ENCODE assay signal across 25 cellular contexts in genomic region chr14:39447155-39447554, GRCh38. TPM values are rescaled to one million over a fixed set of nuclear protein-coding genes. Genes with fewer than 3 reads are reported as not detected.
DNase-seq lines count a peak whose midpoint lies in the region; ATAC-seq, FAIRE-seq and TF ChIP-seq lines count a peak whose summit lies in the region.
"Had no signal": no experiment of that assay in that cellular context is flagged by ENCODE, and none has a peak within 500 bp of the region (broad histone marks: within the 10 kb centered on the region; RNA-seq: fewer than 3 reads in every experiment).

No MANE protein-coding gene starts in this region.

- FAIRE-seq in HepG2 (lab: Jason Lieb, UNC) = no peak
- no peak for FAIRE-seq in K562 (lab: Jason Lieb, UNC)
- FAIRE-seq: colon had no signal

- CTCF ChIA-PET in HepG2 (lab: Yijun Ruan, JAX; ENCODE audit: low intra/inter-chr PET ratio, low total read pairs) = no interaction called here
- CTCF ChIA-PET in K562 (lab: Yijun Ruan, JAX; ENCODE audit: low intra/inter-chr PET ratio) = no interaction called here

- no peaks in the 10 kb centered on the region for H3K9me3 ChIP-seq in HepG2 (ENCODE audit: low read length)
- no peaks in the 10 kb centered on the region for H3K9me3 ChIP-seq in right lobe of liver
- no peaks in the 10 kb centered on the region for H3K9me3 ChIP-seq in K562 (replicated peaks; ENCODE audit: control insufficient read depth, insufficient read depth, low read depth, low read length)
- H3K9me3 ChIP-seq: breast epithelium, Caco-2, lower lobe of right lung, MG63, mucosa of descending colon, suprapubic skin, upper lobe of right lung had no signal

- H4K20me1 ChIP-seq in HepG2 (ENCODE audit: insufficient read depth, low read length) (no peaks in the 10 kb centered on the region), K562 (replicated peaks; ENCODE audit: control insufficient read depth, insufficient read depth, low read length) (no peaks in the 10 kb centered on the region)

- H3K36me3 ChIP-seq in HepG2 (replicated peaks in 1 of 2; ENCODE audit: control insufficient read depth in 1 of 2, insufficient read depth in 2 of 2, low read length in 2 of 2) = no peaks in the 10 kb centered on the region
- no peaks in the 10 kb centered on the region for H3K36me3 ChIP-seq in right lobe of liver
- H3K36me3 ChIP-seq in K562 (ENCODE audit: control insufficient read depth, insufficient read depth, low read length) = no peaks in the 10 kb centered on the region
- H3K36me3 ChIP-seq: breast epithelium, lower lobe of right lung, MG63, suprapubic skin, upper lobe of right lung had no signal

- TF ChIP-seq EP300 in HepG2 (IDR thresholded peaks at IDR 0.05; ENCODE audit: low read depth in 2 of 2, low read length in 2 of 2) = no peak; a peak in 1 of 4 replicates
- no peak for TF ChIP-seq EP300 in HepG2 (CRISPR knock-in tag; IDR thresholded peaks at IDR 0.05; ENCODE audit: borderline replicate concordance)
- no peak for TF ChIP-seq EP300 in K562 (IDR thresholded peaks at IDR 0.05; ENCODE audit: low read length)

- H3K9me1 ChIP-seq in K562 (ENCODE audit: control insufficient read depth, insufficient read depth, low read length) = no peaks in the 10 kb centered on the region

- no peaks in the 10 kb centered on the region for H3K27me3 ChIP-seq in HepG2 (ENCODE audit: control insufficient read depth in 1 of 2, insufficient read depth in 2 of 2, low read length in 2 of 2)
- no peaks in the 10 kb centered on the region for H3K27me3 ChIP-seq in right lobe of liver
- no peaks in the 10 kb centered on the region; a peak in 1 of 5 replicates for H3K27me3 ChIP-seq in K562 (ENCODE audit: control insufficient read depth in 2 of 2, insufficient read depth in 2 of 2, low read length in 2 of 2)
- H3K27me3 ChIP-seq: breast epithelium, MG63, suprapubic skin, upper lobe of right lung had no signal

- H2AFZ ChIP-seq in HepG2 (ENCODE audit: low read length) (no peak overlapping the region), K562 (ENCODE audit: low read depth, low read length) (no peak overlapping the region)

- H3K4me2 ChIP-seq in HepG2 (ENCODE audit: low read depth, low read length) (peak overlapping the region; percentile 26), K562 (ENCODE audit: insufficient read depth, low read length) (no peak overlapping the region)

- BruUV-seq in HepG2 (replicated peaks; lab: Mats Ljungman, UMichigan) = no TSS peak
- no TSS peak for BruUV-seq in K562 (replicated peaks; lab: Mats Ljungman, UMichigan)

- ATAC-seq in HepG2 (peak; percentile 70), right lobe of liver (no peak), K562 (peak; percentile 29; the same call in 2 of the 3 replicates)
- ATAC-seq: lower lobe of right lung; mucosa of descending colon; natural killer cell treated with Interleukin-12 subunit alpha and Interleukin-12 subunit beta and Interleukin-15 and Interleukin-18, amount 100 ng/mL, for 72 hours; upper lobe of right lung had no signal

- H3K9ac ChIP-seq in HepG2 (ENCODE audit: insufficient read depth, low read depth, low read length) (no peak overlapping the region), K562 (ENCODE audit: insufficient read depth in 1 of 2, low read depth in 2 of 2, low read length in 2 of 2) (no peak overlapping the region)

- no peak for TF ChIP-seq CTCF in HepG2 (CRISPR knock-in tag; IDR thresholded peaks at IDR 0.05)
- no peak for TF ChIP-seq CTCF in right lobe of liver (IDR thresholded peaks at IDR 0.05)
- no peak for TF ChIP-seq CTCF in K562 (IDR thresholded peaks at IDR 0.05 in 2 of 3, conservative IDR thresholded peaks at IDR 0.05 in 1 of 3; ENCODE audit: insufficient read depth in 2 of 3, low read depth in 1 of 3, low read length in 3 of 3)

- in situ Hi-C loops in HepG2 (cut with HindIII; ENCODE audit: extremely low pct_ligation_motif_present, low pct_unique_long_range_greater_than_20kb) (no loop called here), K562 (cut with MboI) (no loop called here)

- WGBS in HepG2 (ENCODE audit: low lambda C conversion rate) = 19% methylated on average over 4 of the region's 4 CpGs
- 70% methylated on average over 4 of the region's 4 CpGs for WGBS in right lobe of liver (ENCODE audit: insufficient coverage, low coverage, low lambda C conversion rate, missing lambda C conversion rate)
- 0% methylated on average over 4 of the region's 4 CpGs for WGBS in K562 (ENCODE audit: insufficient coverage, low coverage, missing lambda C conversion rate)

- intact Hi-C loops in HepG2 (cut with micrococcal nuclease; ENCODE audit: unreplicated experiment) (loop anchor here (1.0 kb wide), 1 partner anchor 14 kb away; no protein-coding TSS in a partner anchor), right lobe of liver (cut with DNase I) (no loop called here), K562 (cut with micrococcal nuclease) (no loop called here)

- H3K4me3 ChIP-seq in HepG2 (replicated peaks in 1 of 3; ENCODE audit: insufficient read depth in 1 of 3, low read depth in 2 of 3, low read length in 3 of 3) (no peak overlapping the region), right lobe of liver (no peak overlapping the region), K562 (no peak overlapping the region)
- H3K4me3 ChIP-seq: breast epithelium, lower lobe of right lung, MG63, mucosa of descending colon, SK-N-MC, suprapubic skin, upper lobe of right lung had no signal

- H3K79me2 ChIP-seq in HepG2 (ENCODE audit: insufficient read depth, low read length) = no peaks in the 10 kb centered on the region
- no peaks in the 10 kb centered on the region for H3K79me2 ChIP-seq in K562 (ENCODE audit: control insufficient read depth, insufficient read depth, low read length)

- no peak for TF ChIP-seq RAD21 in HepG2 (CRISPR knock-in tag; IDR thresholded peaks at IDR 0.05)
- no peak for TF ChIP-seq RAD21 in K562 (CRISPR knock-in tag; conservative IDR thresholded peaks at IDR 0.05 in 1 of 2, IDR thresholded peaks at IDR 0.05 in 1 of 2)

- DNase-seq in HepG2 (ENCODE audit: low spot score) = no peak
- DNase-seq in right lobe of liver = no peak
- peak; percentile 36 for DNase-seq in SW480 (ENCODE audit: low spot score)
- DNase-seq in K562 (ENCODE audit: extremely low read depth in 1 of 4, low spot score in 3 of 4) = no peak
- DNase-seq in occipital lobe (lab: John Stamatoyannopoulos, UW) = no peak
- no peak for DNase-seq in stimulated activated CD4-positive, alpha-beta T cell treated with anti-CD3 and anti-CD28 coated beads, Interleukin-12 subunit alpha, Interleukin-12 subunit beta, amount 100 ng/mL, for 4 hours
- no peak for DNase-seq in NCI-H187 treated with DMSO at 0.1 percent for 48 hours (lab: John Stamatoyannopoulos, UW)
- DNase-seq: activated CD8-positive, alpha-beta memory T cell treated with anti-CD3 and anti-CD28 coated beads, Interleukin-2, amount 50 U/mL, for 4 hours; activated gamma-delta T cell; C1 segment of cervical spinal cord; Caco-2; effector CD4-positive, alpha-beta T cell; GDM1; KBM-7; lower lobe of right lung; MG63; mucosa of descending colon; NCI-H2081 treated with DMSO at 0.1 percent for 48 hours; stimulated activated CD4-positive, alpha-beta T cell treated with anti-CD3 and anti-CD28 coated beads, Interleukin-4, amount 100 ng/mL, for 1 hour; upper lobe of right lung had no signal

- H3K4me1 ChIP-seq in HepG2 (ENCODE audit: insufficient read depth, low read length) (peaks cover 23% of the 10 kb centered on the region), right lobe of liver (no peaks in the 10 kb centered on the region), K562 (replicated peaks in 1 of 2; ENCODE audit: control insufficient read depth in 2 of 2, insufficient read depth in 2 of 2, low read length in 2 of 2) (no peaks in the 10 kb centered on the region)
- H3K4me1 ChIP-seq: breast epithelium, Caco-2, lower lobe of right lung, suprapubic skin, upper lobe of right lung had no signal

- TF ChIP-seq POLR2A in HepG2 (IDR thresholded peaks at IDR 0.05; ENCODE audit: insufficient read depth in 1 of 2, low read depth in 2 of 2, low read length in 2 of 2) (no peak), right lobe of liver (IDR thresholded peaks at IDR 0.05) (no peak), K562 (conservative IDR thresholded peaks at IDR 0.05) (no peak)

- H3K27ac ChIP-seq in HepG2 (ENCODE audit: extremely low read length, insufficient read depth, low read length) = no peak overlapping the region
- H3K27ac ChIP-seq in right lobe of liver = no peak overlapping the region
- H3K27ac ChIP-seq in K562 (ENCODE audit: extremely low read depth, low read depth, low read length) = no peak overlapping the region
- H3K27ac ChIP-seq: breast epithelium, lower lobe of right lung, SK-N-MC, suprapubic skin, upper lobe of right lung had no signal

- POLR2A ChIA-PET in HepG2 (lab: Yijun Ruan, JAX) (interaction anchor here (3.5 kb wide), 1 partner anchor 14 kb away, joined by 30 read pairs; the partner anchor contains the start of gene FBXO33), K562 (lab: Yijun Ruan, JAX) (no interaction called here)

RNA-seq across cellular contexts. Expression of gene FBXO33, which starts 14.9 kb away (rescaled TPM):
- total RNA-seq in HepG2 (2016; rRNA removed; fragmentation: Illumina TruSeq; extraction: Trizol) (15.5 and 23.3 TPM in 2 replicates), right lobe of liver (1 to 10 TPM; 4.3 to 6.0 (median 5.2) TPM), K562 (2014; rRNA removed) (4.5 and 7.5 TPM in 2 replicates), K562 (2014; rRNA removed; fragmentation: Illumina TruSeq; extraction: Trizol) (5.0 and 5.1 TPM in 2 replicates), K562 (2015; rRNA removed; fragmentation: Illumina TruSeq; extraction: Trizol) (4.6 and 5.4 TPM in 2 replicates), K562 (2021) (4.9 and 5.5 TPM in 2 replicates), occipital lobe (26.8 TPM)
- total RNA-seq in HepG2 (2016; cell fraction: cytosol; rRNA removed; fragmentation: Illumina TruSeq; extraction: Trizol; ENCODE audit: low read depth) = 1.6 and 1.8 TPM in 2 replicates
- 17.5 and 22.7 TPM in 2 replicates for total RNA-seq in HepG2 (2016; cell fraction: insoluble cytoplasmic fraction; rRNA removed; fragmentation: Illumina TruSeq; extraction: Trizol)
- 5.6 and 7.4 TPM in 2 replicates for total RNA-seq in HepG2 (2016; cell fraction: membrane; rRNA removed; fragmentation: Illumina TruSeq; extraction: Trizol)
- total RNA-seq in HepG2 (2016; cell fraction: nucleus; rRNA removed; fragmentation: Illumina TruSeq; extraction: Trizol) = 12.8 and 13.0 TPM in 2 replicates
- polyA plus RNA-seq in HepG2 (2011; rRNA removed) (15.2 and 16.9 TPM in 2 replicates), K562 (2011; rRNA removed) (4.5 and 5.1 TPM in 2 replicates), K562 (2014; fragmentation: Illumina TruSeq; extraction: Trizol) (3.9 and 4.0 TPM in 2 replicates), K562 (2014; fragmentation: Nextera tagmentation; extraction: Ambion mirVana) (1 to 10 TPM; 1.6 to 2.7 TPM), K562 (2014; rRNA removed) (4.2 and 4.4 TPM in 2 replicates)
- polyA plus RNA-seq in HepG2 (2011; cell fraction: cytosol; rRNA removed) = 7.6 and 10.6 TPM in 2 replicates
- polyA plus RNA-seq in HepG2 (2011; cell fraction: nucleus; rRNA removed) = 8.6 and 9.8 TPM in 2 replicates
- 13.5 and 16.7 TPM in 2 replicates for polyA plus RNA-seq in HepG2 (2012)
- polyA plus RNA-seq in HepG2 (2016; cell fraction: cytosol; fragmentation: Illumina TruSeq; extraction: Trizol; ENCODE audit: low read depth) = 0.57 and 0.70 TPM in 2 replicates
- polyA plus RNA-seq in HepG2 (2016; cell fraction: insoluble cytoplasmic fraction; fragmentation: Illumina TruSeq; extraction: Trizol; ENCODE audit: low read depth) = 15.9 and 16.0 TPM in 2 replicates
- polyA plus RNA-seq in HepG2 (2016; cell fraction: membrane; fragmentation: Illumina TruSeq; extraction: Trizol; ENCODE audit: low read depth) = 2.2 and 2.6 TPM in 2 replicates
- polyA plus RNA-seq in HepG2 (2016; cell fraction: nucleus; fragmentation: Illumina TruSeq; extraction: Trizol; ENCODE audit: insufficient read depth, low read depth) = 11.2 and 12.2 TPM in 2 replicates
- polyA minus RNA-seq in HepG2 (2011; rRNA and poly(A)+ RNA removed; ENCODE audit: low replicate concordance) = 30.5 and 39.3 TPM in 2 replicates
- 12.7 and 15.8 TPM in 2 replicates for polyA minus RNA-seq in HepG2 (2011; cell fraction: cytosol; rRNA and poly(A)+ RNA removed)
- 34.8 and 39.1 TPM in 2 replicates for polyA minus RNA-seq in HepG2 (2011; cell fraction: nucleus; rRNA and poly(A)+ RNA removed)
- 2.7 and 4.2 TPM in 2 replicates for total RNA-seq in K562 (2011; cell fraction: chromatin; rRNA removed; ENCODE audit: low replicate concordance)
- total RNA-seq in K562 (2011; cell fraction: nucleolus; rRNA removed) = 1.8 and 3.6 TPM in 2 replicates
- 4.5 and 4.6 TPM in 2 replicates for total RNA-seq in K562 (2011; cell fraction: nucleoplasm; rRNA removed)
- polyA plus RNA-seq in K562 (2011; cell fraction: cytosol; rRNA removed) = 1.9 and 3.0 TPM in 2 replicates
- polyA plus RNA-seq in K562 (2011; cell fraction: nucleus; rRNA removed) = 3.3 and 4.1 TPM in 2 replicates
- polyA plus RNA-seq in K562 (2012) = 3.1 and 3.8 TPM in 2 replicates
- polyA minus RNA-seq in K562 (2011; rRNA and poly(A)+ RNA removed) = 4.3 and 5.1 TPM in 2 replicates
- polyA minus RNA-seq in K562 (2011; cell fraction: cytosol; rRNA and poly(A)+ RNA removed) = 2.6 and 2.7 TPM in 2 replicates
- 4.3 and 6.1 TPM in 2 replicates for polyA minus RNA-seq in K562 (2011; cell fraction: nucleus; rRNA and poly(A)+ RNA removed)

Comparison
In these comparisons a context has a peak if more than half of its experiments do, and no peak if none do; other contexts are left out.
1. ATAC-seq: peak in HepG2 (single experiment) and K562 (single experiment); none in right lobe of liver (0 of 4).
2. Of the 241 proteins assayed by ChIP-seq in both HepG2 and K562: peak only in HepG2: CCAR2, JUNB, KDM1A, PRDM10, SMAD3, THRA and 1 more; only in K562: none; in both: none; in neither: 234.